In the genomic region with DNA sequence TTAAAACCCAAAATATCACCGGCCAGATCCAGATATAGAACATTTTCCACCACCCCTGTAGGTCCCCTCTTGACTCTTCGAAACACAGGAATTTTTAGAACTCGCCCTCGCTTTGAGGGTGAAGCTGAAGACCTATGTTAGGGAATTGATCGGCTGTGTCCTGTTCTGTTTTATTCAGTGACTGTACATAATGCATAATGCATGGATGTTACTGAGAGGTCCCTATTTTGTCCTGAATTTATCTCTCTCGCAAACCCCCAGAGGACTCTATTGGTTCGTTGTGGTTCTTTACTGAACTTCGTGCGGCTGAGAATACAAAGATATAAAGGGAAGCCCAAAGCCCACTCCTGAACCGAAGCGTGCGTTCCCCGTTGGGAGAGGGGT, we compare ENCODE assay signal across 9 cellular contexts. TPM values are rescaled to one million over a fixed set of nuclear protein-coding genes. Genes with fewer than 3 reads are reported as not detected.
DNase-seq lines count a peak whose midpoint lies in the region; ATAC-seq and TF ChIP-seq lines count a peak whose summit lies in the region.
"Had no signal": no experiment of that assay in that cellular context is flagged by ENCODE, and none has a peak within 500 bp of the region (broad histone marks: within the 10 kb centered on the region; RNA-seq: fewer than 3 reads in every experiment).

No MANE protein-coding gene starts in this region.

- no peaks in the 10 kb centered on the region for H3K27me3 ChIP-seq in AG04450 (ENCODE audit: control insufficient read depth, insufficient read depth, low read length)
- H3K27me3 ChIP-seq in mammary epithelial cell (ENCODE audit: insufficient read depth, low read length): no peaks in the 10 kb centered on the region

- intact Hi-C loops in mammary epithelial cell (cut with micrococcal nuclease): loop anchor here (1.0 to 10.0 kb wide), 4 partner anchors 97 to 182 kb away; a partner anchor contains a TSS

- peak overlapping the region; percentile 89 for H3K9ac ChIP-seq in mammary epithelial cell (ENCODE audit: insufficient read depth, low read length)

- CTCF ChIA-PET in AG04450 (lab: Charles Lee): interaction anchor here (0.6 to 2.8 kb wide), 25 partner anchors 8 to 925 kb away, joined by 3 to 25 read pairs (median 4); a partner anchor contains a TSS
- CTCF ChIA-PET in mammary epithelial cell (lab: Charles Lee; ENCODE audit: low non-redundant PET): interaction anchor here (0.7 kb wide), 2 partner anchors 1227 to 1418 kb away, joined by 3 to 4 read pairs; no protein-coding TSS in a partner anchor

- H3K36me3 Mint-ChIP-seq in naive thymus-derived CD8-positive, alpha-beta T cell: peaks cover 4 to 19% (median 9%) of the 10 kb centered on the region in 3 donors

- WGBS in mammary epithelial cell (ENCODE audit: low coverage, missing lambda C conversion rate): 1% methylated on average over 13 of the region's 13 CpGs

- peaks cover 87% of the 10 kb centered on the region for H3K79me2 ChIP-seq in mammary epithelial cell (ENCODE audit: insufficient read depth, low read length)

- no TSS peak for BruUV-seq in mammary epithelial cell (replicated peaks; lab: Mats Ljungman, UMichigan)

- no peak for DNase-seq in AG04450 (ENCODE audit: low read depth, low spot score)
- no peak for DNase-seq in mammary epithelial cell
- no peak for DNase-seq in naive thymus-derived CD8-positive, alpha-beta T cell
- no peak for DNase-seq in AML-193 (lab: John Stamatoyannopoulos, UW)
- DNase-seq in HT-29 (ENCODE audit: low spot score): no peak

- peaks cover 15 to 60% (median 43%) of the 10 kb centered on the region in 4 donors for H3K4me1 Mint-ChIP-seq in naive thymus-derived CD8-positive, alpha-beta T cell

- POLR2A ChIA-PET in AG04450 (lab: Yijun Ruan, JAX): interaction anchor here (0.9 to 2.6 kb wide), 10 partner anchors 11 to 1226 kb away, joined by 3 to 13 read pairs (median 4); a partner anchor contains a TSS
- POLR2A ChIA-PET in naive thymus-derived CD8-positive, alpha-beta T cell (lab: Charles Lee): interaction anchor here (0.6 to 3.2 kb wide), 10 partner anchors 10 to 728 kb away, joined by 3 to 25 read pairs (median 4); a partner anchor contains a TSS

- in situ Hi-C loops in mammary epithelial cell (cut with MboI; ENCODE audit: low sequenced_read_pairs in 2 of 2): no loop called here

- peak overlapping the region; percentile 89 for H3K4me3 ChIP-seq in AG04450 (ENCODE audit: low read depth, low read length)
- peak overlapping the region; percentile 69 to 93 (median 86) for H3K4me3 ChIP-seq in mammary epithelial cell (replicated peaks in 1 of 3; ENCODE audit: insufficient read depth in 1 of 3, low read depth in 2 of 3, low read length in 3 of 3)

- H3K4me3 Mint-ChIP-seq in naive thymus-derived CD8-positive, alpha-beta T cell: no peak overlapping the region

- ATAC-seq in GM18873 (IDR thresholded peaks at IDR 0.05; ENCODE audit: low FRiP score, unreplicated experiment) (peak; percentile 5), HG03175 (IDR thresholded peaks at IDR 0.05; ENCODE audit: unreplicated experiment) (peak; percentile 5), esophagus mucosa (no peak)
- peak; percentile 7 to 17 for ATAC-seq in naive thymus-derived CD8-positive, alpha-beta T cell

- dilution Hi-C loops in mammary epithelial cell (cut with HindIII; ENCODE audit: low sequenced_read_pairs): no loop called here

- H3K27ac ChIP-seq in AG04450 (ENCODE audit: low read depth, low read length): peak overlapping the region; percentile 86
- H3K27ac ChIP-seq in mammary epithelial cell (ENCODE audit: insufficient read depth, low read depth, low read length): peak overlapping the region; percentile 80

- H4K20me1 ChIP-seq in mammary epithelial cell (ENCODE audit: insufficient read depth, low read length): peaks cover 3% of the 10 kb centered on the region

- TF ChIP-seq CTCF in AG04450 (IDR thresholded peaks at IDR 0.05; ENCODE audit: low read depth, low read length): no peak
- no peak for TF ChIP-seq CTCF in mammary epithelial cell (conservative IDR thresholded peaks at IDR 0.05 in 1 of 2, IDR thresholded peaks at IDR 0.05 in 1 of 2; ENCODE audit: extremely low read depth in 1 of 2, insufficient read depth in 1 of 2, low read depth in 1 of 2, low read length in 2 of 2)

- H3K27me3 Mint-ChIP-seq in naive thymus-derived CD8-positive, alpha-beta T cell: no peaks in the 10 kb centered on the region

- no peaks in the 10 kb centered on the region; the same call in 1 of the 2 replicates for H3K9me3 ChIP-seq in AG04450 (ENCODE audit: control insufficient read depth, insufficient read depth, low read length)
- no peaks in the 10 kb centered on the region for H3K9me3 ChIP-seq in mammary epithelial cell (replicated peaks; ENCODE audit: insufficient read depth, low read length)

- H3K9me3 Mint-ChIP-seq in naive thymus-derived CD8-positive, alpha-beta T cell: no peaks in the 10 kb centered on the region

- no peak overlapping the region for H3K27ac Mint-ChIP-seq in naive thymus-derived CD8-positive, alpha-beta T cell

- peak overlapping the region; percentile 95 for H2AFZ ChIP-seq in mammary epithelial cell (ENCODE audit: low read depth, low read length)

- H3K36me3 ChIP-seq in mammary epithelial cell (ENCODE audit: insufficient read depth, low read length): peaks cover 6% of the 10 kb centered on the region

- peak overlapping the region; percentile 92 for H3K4me2 ChIP-seq in mammary epithelial cell (ENCODE audit: insufficient read depth, low read depth, low read length)

- peaks cover 27% of the 10 kb centered on the region for H3K4me1 ChIP-seq in mammary epithelial cell (ENCODE audit: insufficient read depth, low read length)

RNA-seq across cellular contexts. Expression of a gene that starts 0.4 kb away (rescaled TPM):
- polyA plus RNA-seq in AG04450 (2011; rRNA removed): 18.7 and 25.2 TPM in 2 replicates
- polyA minus RNA-seq in AG04450 (2011; rRNA and poly(A)+ RNA removed): 25.4 and 30.2 TPM in 2 replicates
- total RNA-seq in mammary epithelial cell: 10 to 100 TPM; 19.5 to 64.1 TPM
- 6.0 TPM for polyA plus RNA-seq in mammary epithelial cell
- polyA minus RNA-seq in mammary epithelial cell: 97.4 TPM
- total RNA-seq in naive thymus-derived CD8-positive, alpha-beta T cell: 10 to 100 TPM; 46.7 to 47.9 TPM
- polyA plus RNA-seq in naive thymus-derived CD8-positive, alpha-beta T cell: 10 to 100 TPM in 1 of 3 donors, 1 to 10 TPM in 2; 3.0 to 12.6 (median 5.9) TPM
- 13.6 and 14.5 TPM in 2 replicates for total RNA-seq in HT-29 (2014; rRNA removed; shearing (Covaris generic))
- 24.7 TPM for total RNA-seq in esophagus mucosa

RNA-seq across cellular contexts. Expression of a gene that starts 0.6 kb away (rescaled TPM):
- polyA plus RNA-seq in AG04450 (2011; rRNA removed) (42.2 and 59.7 TPM in 2 replicates), mammary epithelial cell (47.1 TPM)
- 19.7 and 23.5 TPM in 2 replicates for polyA minus RNA-seq in AG04450 (2011; rRNA and poly(A)+ RNA removed)
- total RNA-seq in mammary epithelial cell (10 to 100 TPM; 38.4 to 64.3 TPM), esophagus mucosa (25.6 TPM)
- polyA minus RNA-seq in mammary epithelial cell: 85.5 TPM
- total RNA-seq in naive thymus-derived CD8-positive, alpha-beta T cell: 10 to 100 TPM; 29.0 to 29.1 TPM
- polyA plus RNA-seq in naive thymus-derived CD8-positive, alpha-beta T cell: 10 to 100 TPM; 44.3 to 53.4 (median 47.6) TPM
- total RNA-seq in HT-29 (2014; rRNA removed; shearing (Covaris generic)): 22.4 and 22.8 TPM in 2 replicates

RNA-seq across cellular contexts. Expression of a gene that starts 35.8 kb away (rescaled TPM):
- 0.52 and 0.86 TPM in 2 replicates for polyA plus RNA-seq in AG04450 (2011; rRNA removed)
- polyA minus RNA-seq in AG04450 (2011; rRNA and poly(A)+ RNA removed): 0.35 TPM in 1 of 2 replicates, not detected in the other
- total RNA-seq in mammary epithelial cell: under 1 TPM in 1 of 2 donors, not detected in 1; 0.31 TPM
- 0.51 TPM for polyA plus RNA-seq in mammary epithelial cell
- polyA minus RNA-seq in mammary epithelial cell: not detected
- total RNA-seq in naive thymus-derived CD8-positive, alpha-beta T cell: 1 to 10 TPM; 3.8 to 4.5 TPM
- under 1 TPM in 1 of 3 donors, not detected in 2; 0.49 TPM for polyA plus RNA-seq in naive thymus-derived CD8-positive, alpha-beta T cell
- 0.08 TPM in 1 of 2 replicates, not detected in the other for total RNA-seq in HT-29 (2014; rRNA removed; shearing (Covaris generic))
- 0.20 TPM for total RNA-seq in esophagus mucosa
- total RNA-seq: HT1080 had no signal
